In genomic region chr5:94618493-94619328, GRCh38 we compare ENCODE assay signal across 8 cellular contexts. TPM values are rescaled to one million over a fixed set of nuclear protein-coding genes. Genes with fewer than 3 reads are reported as not detected.
DNase-seq lines count a peak whose midpoint lies in the region; ATAC-seq and TF ChIP-seq lines count a peak whose summit lies in the region.

TSS of gene KIAA0825 (minus strand) at chr5:94618604. CDS start at chr5:94537126, 81,478 bp downstream.
TSS of gene SLF1 (plus strand) at chr5:94618669. CDS start at chr5:94628811, 10,142 bp downstream.

- H3K4me1 ChIP-seq in parathyroid adenoma (peaks cover 3% of the 10 kb centered on the region), tibial nerve (peaks cover 0 to 31% (median 12%) of the 10 kb centered on the region in 4 donors)

- H3K27me3 ChIP-seq in parathyroid adenoma (ENCODE audit: control insufficient read depth, insufficient read depth, low read length) = no peaks in the 10 kb centered on the region
- H3K27me3 ChIP-seq in tibial nerve = no peaks in the 10 kb centered on the region

- 1% methylated on average over 52 to 54 of the region's 63 CpGs for WGBS in tibial nerve, 2 donors

- TF ChIP-seq POLR2A in GM10847 (IDR thresholded peaks at IDR 0.05; ENCODE audit: extremely low read depth, insufficient read length) (peak; percentile 34), tibial nerve (IDR thresholded peaks at IDR 0.05) (no peak)

- H3K9ac ChIP-seq in parathyroid adenoma = peak within 1 kb of the TSS; percentile 64

- TF ChIP-seq CTCF in parathyroid adenoma (IDR thresholded peaks at IDR 0.05) (no peak), tibial nerve (IDR thresholded peaks at IDR 0.05) (no peak)

- intact Hi-C loops in cardiac septum (cut with DNase I) = no loop called here

- peak; percentile 72 for DNase-seq in NCI-H1105 (lab: John Stamatoyannopoulos, UW)
- DNase-seq in SKM-1 treated with dmso at 0.1 percent for 144 hours (lab: John Stamatoyannopoulos, UW; ENCODE audit: unreplicated experiment) = peak; percentile 84
- DNase-seq in activated naive CD8-positive, alpha-beta T cell treated with anti-CD3 and anti-CD28 coated beads, Interleukin-2, amount 50 U/mL, for 16 hours (ENCODE audit: low read depth, low spot score) = peak; percentile 73
- DNase-seq in cardiac septum (ENCODE audit: low spot score) = peak; percentile 96
- peak; percentile 73 to 78 for DNase-seq in tibial nerve (ENCODE audit: low spot score in 2 of 2)

- H2AFZ ChIP-seq in parathyroid adenoma = peak within 1 kb of the TSS; percentile 93

- no peaks in the 10 kb centered on the region for H3K36me3 ChIP-seq in parathyroid adenoma (ENCODE audit: control insufficient read depth, insufficient read depth, low read length)
- H3K36me3 ChIP-seq in tibial nerve = no peaks in the 10 kb centered on the region

- H3K4me3 ChIP-seq in parathyroid adenoma (ENCODE audit: low read depth, low read length) (peak within 1 kb of the TSS; percentile 85), tibial nerve (peak within 1 kb of the TSS; percentile 61 to 88 (median 70))

- TF ChIP-seq EP300 in tibial nerve (IDR thresholded peaks at IDR 0.05) = peak in 1 of 2 donors; percentile 77

- peak within 1 kb of the TSS; percentile 93 for H3K27ac ChIP-seq in parathyroid adenoma
- H3K27ac ChIP-seq in tibial nerve = peak within 1 kb of the TSS in 3 of 4 donors; percentile 37 to 67 (median 65)

- H3K4me2 ChIP-seq in parathyroid adenoma (ENCODE audit: low read length) = peak within 1 kb of the TSS; percentile 96

- ATAC-seq in HG02623 (IDR thresholded peaks at IDR 0.05; ENCODE audit: unreplicated experiment) = peak; percentile 97

- H3K9me3 ChIP-seq in parathyroid adenoma (ENCODE audit: control insufficient read depth, low read length) = no peaks in the 10 kb centered on the region
- no peaks in the 10 kb centered on the region for H3K9me3 ChIP-seq in tibial nerve

- peaks cover 19% of the 10 kb centered on the region for H3K79me2 ChIP-seq in parathyroid adenoma

RNA-seq across cellular contexts. Expression of gene KIAA0825, which starts in this region (rescaled TPM):
- total RNA-seq in cardiac septum = 2.2 TPM
- 10 to 100 TPM in 1 of 4 donors, 1 to 10 TPM in 3; 4.8 to 11.8 (median 7.2) TPM for total RNA-seq in tibial nerve

RNA-seq across cellular contexts. Expression of gene SLF1, which starts in this region (rescaled TPM):
- total RNA-seq in cardiac septum (6.1 TPM), tibial nerve (1 to 10 TPM; 6.7 to 8.4 (median 7.5) TPM)

Comparison
In these comparisons a context has a peak if more than half of its experiments do, and no peak if none do; other contexts are left out.
1. Peak in every context shown above with its lines: DNase-seq, ATAC-seq, H3K4me3 ChIP-seq and H3K27ac ChIP-seq.